8 cellular contexts compared by ENCODE assay signal in genomic region chr10:59176241-59177030, GRCh38. TPM values are rescaled to one million over a fixed set of nuclear protein-coding genes. Genes with fewer than 3 reads are reported as not detected.
DNase-seq lines count a peak whose midpoint lies in the region; ATAC-seq and TF ChIP-seq lines count a peak whose summit lies in the region.

PHYHIPL (plus strand) TSS chr10:59176643; CDS start chr10:59176854, 211 bp downstream.

- intact Hi-C loops in prostate gland (cut with DNase I): loop anchor here (2.0 kb wide), 1 partner anchor 222 kb away; no protein-coding TSS in a partner anchor

- H3K9me3 ChIP-seq in RWPE2 (ENCODE audit: severe bottlenecking) (peaks cover 2% of the 10 kb centered on the region), right atrium auricular region (no peaks in the 10 kb centered on the region), prostate gland (no peaks in the 10 kb centered on the region)

- H3K36me3 ChIP-seq in RWPE2 (ENCODE audit: low read depth) (no peaks in the 10 kb centered on the region), right atrium auricular region (no peaks in the 10 kb centered on the region), prostate gland (no peaks in the 10 kb centered on the region)

- H3K4me3 ChIP-seq in RWPE2 (ENCODE audit: severe bottlenecking): peak within 1 kb of the TSS; percentile 34
- peak within 1 kb of the TSS; percentile 32 to 46 for H3K4me3 ChIP-seq in right atrium auricular region
- peak within 1 kb of the TSS; percentile 42 to 60 for H3K4me3 ChIP-seq in prostate gland

- TF ChIP-seq CTCF in RWPE2 (IDR thresholded peaks at IDR 0.05; ENCODE audit: poor library complexity, severe bottlenecking) (no peak), right atrium auricular region (IDR thresholded peaks at IDR 0.05) (no peak), prostate gland (IDR thresholded peaks at IDR 0.05) (no peak)

- TF ChIP-seq POLR2A in prostate gland (IDR thresholded peaks at IDR 0.05): peak; percentile 37

- WGBS in prostate gland: under 1% methylated on average over 79 of the region's 90 CpGs

- ATAC-seq in RWPE2 (ENCODE audit: low read depth): peak; percentile 62
- ATAC-seq in GM21737 (IDR thresholded peaks at IDR 0.05; ENCODE audit: unreplicated experiment): no peak

- H3K27me3 ChIP-seq in RWPE2 (ENCODE audit: insufficient read depth, poor library complexity, severe bottlenecking) (peaks cover 14% of the 10 kb centered on the region), right atrium auricular region (peaks cover 0 to 8% of the 10 kb centered on the region in 2 donors), prostate gland (replicated peaks; ENCODE audit: insufficient read depth) (no peaks in the 10 kb centered on the region)

- H3K27ac ChIP-seq in RWPE2 (ENCODE audit: poor library complexity, severe bottlenecking) (no peak within 1 kb of the TSS), right atrium auricular region (no peak within 1 kb of the TSS), prostate gland (peak within 1 kb of the TSS; percentile 71 to 81)

- H3K4me1 ChIP-seq in RWPE2 (ENCODE audit: insufficient read depth, poor library complexity, severe bottlenecking) (peaks cover 18% of the 10 kb centered on the region), right atrium auricular region (peaks cover 0 to 16% of the 10 kb centered on the region in 2 donors), prostate gland (replicated peaks) (no peaks in the 10 kb centered on the region)

- DNase-seq in NCI-H2029 (lab: John Stamatoyannopoulos, UW): peak; percentile 56
- no peak for DNase-seq in NCI-H2029 treated with DMSO at 0.1 percent for 48 hours (lab: John Stamatoyannopoulos, UW)
- peak; percentile 24 for DNase-seq in RWPE2 (ENCODE audit: low spot score)
- no peak for DNase-seq in right atrium auricular region (ENCODE audit: low spot score)
- DNase-seq in prostate gland (ENCODE audit: low spot score): peak; percentile 44
- DNase-seq in stimulated activated CD4-positive, alpha-beta T cell treated with anti-CD3 and anti-CD28 coated beads, Interleukin-4, amount 100 ng/mL, for 1 hour: no peak
- no peak for DNase-seq in stimulated activated CD4-positive, alpha-beta T cell treated with anti-CD3 and anti-CD28 coated beads, Interleukin-2, amount 100 ng/mL, for 48 hours

RNA-seq across cellular contexts. Expression of gene PHYHIPL, which starts in this region (rescaled TPM):
- total RNA-seq in right atrium auricular region (under 1 TPM in 1 of 2 donors, not detected in 1; 0.28 TPM), prostate gland (10 to 100 TPM in 1 of 2 donors, 1 to 10 TPM in 1; 7.0 to 32.1 TPM)

Comparison
In these comparisons a context has a peak if more than half of its experiments do, and no peak if none do; other contexts are left out.
1. RNA of gene PHYHIPL (total RNA-seq): 7.0 to 32.1 TPM in prostate gland; 0.28 TPM in right atrium auricular region; every median in the first group is over 4 times any median in the second.
2. DNase-seq: peak in NCI-H2029 (single experiment), RWPE2 (single experiment) and prostate gland (single experiment); none in NCI-H2029 treated with DMSO at 0.1 percent for 48 hours (single experiment), right atrium auricular region (single experiment), stimulated activated CD4-positive, alpha-beta T cell treated with anti-CD3 and anti-CD28 coated beads, Interleukin-4, amount 100 ng/mL, for 1 hour (single experiment) and stimulated activated CD4-positive, alpha-beta T cell treated with anti-CD3 and anti-CD28 coated beads, Interleukin-2, amount 100 ng/mL, for 48 hours (0 of 2).
3. H3K27ac ChIP-seq: peak in prostate gland (2 of 2); none in RWPE2 (single experiment) and right atrium auricular region (0 of 2).
4. Peak in every context shown above with its lines, with median percentiles within 50 percentile points of each other: H3K4me3 ChIP-seq.